In genomic region chr6:18741741-18742140, GRCh38 we compare ENCODE assay signal across 31 cellular contexts.
"Had no signal": no experiment of that assay in that cellular context is flagged by ENCODE, and none has a peak within 500 bp of the region (broad histone marks: within the 10 kb centered on the region; RNA-seq: fewer than 3 reads in every experiment).

No MANE protein-coding gene starts in this region.

- H3K9me3 ChIP-seq: colonic mucosa, lower lobe of right lung, sigmoid colon, thoracic aorta had no signal

- H3K4me1 ChIP-seq: colonic mucosa, heart right ventricle, lower lobe of right lung, sigmoid colon had no signal

- H3K27ac Mint-ChIP-seq: activated CD4-positive, alpha-beta T cell treated with anti-CD3 and anti-CD28 coated beads, Interleukin-2, amount 10 ng/mL, durations not matched to agents 7 days and 5 days; activated CD8-positive, alpha-beta memory T cell treated with anti-CD3 and anti-CD28 coated beads, Interleukin-2, amount 10 ng/mL, durations not matched to agents 7 days and 5 days; activated CD8-positive, alpha-beta T cell treated with anti-CD3 and anti-CD28 coated beads for 36 hours; activated naive CD8-positive, alpha-beta T cell treated with anti-CD3 and anti-CD28 coated beads, Interleukin-2, amount 50 U/mL, for 24 hours; effector memory CD8-positive, alpha-beta T cell; naive B cell; progenitor cell of endocrine pancreas; T-cell; T-helper 2 cell treated with Interferon-gamma antibody and Interleukin-4, amounts not matched to agents 5 μg/mL and 100 μg/mL, for 36 hours; type B pancreatic cell had no signal

- H3K27me3 Mint-ChIP-seq: activated CD4-positive, alpha-beta T cell treated with anti-CD3 and anti-CD28 coated beads, Interleukin-2, amount 10 ng/mL, durations not matched to agents 7 days and 5 days; activated CD8-positive, alpha-beta memory T cell treated with anti-CD3 and anti-CD28 coated beads, Interleukin-2, amount 10 ng/mL, durations not matched to agents 7 days and 5 days; activated CD8-positive, alpha-beta T cell treated with anti-CD3 and anti-CD28 coated beads for 36 hours; central memory CD8-positive, alpha-beta T cell; effector memory CD8-positive, alpha-beta T cell; progenitor cell of endocrine pancreas; T-cell; type B pancreatic cell had no signal

- H3K4me3 ChIP-seq: colonic mucosa, dorsolateral prefrontal cortex, heart right ventricle, lower lobe of right lung, sigmoid colon, smooth muscle cell, thoracic aorta had no signal

- H3K4me3 Mint-ChIP-seq: activated CD4-positive, alpha-beta T cell treated with anti-CD3 and anti-CD28 coated beads, Interleukin-2, amount 10 ng/mL, durations not matched to agents 7 days and 5 days; activated CD8-positive, alpha-beta memory T cell treated with anti-CD3 and anti-CD28 coated beads, Interleukin-2, amount 10 ng/mL, durations not matched to agents 7 days and 5 days; activated CD8-positive, alpha-beta T cell treated with anti-CD3 and anti-CD28 coated beads for 36 hours; activated naive CD8-positive, alpha-beta T cell treated with anti-CD3 and anti-CD28 coated beads, Interleukin-2, amount 50 U/mL, for 24 hours; central memory CD8-positive, alpha-beta T cell; effector memory CD8-positive, alpha-beta T cell; naive B cell; T-cell; T-helper 2 cell treated with Interferon-gamma antibody and Interleukin-4, amounts not matched to agents 5 μg/mL and 100 μg/mL, for 36 hours; type B pancreatic cell had no signal

- H3K27ac ChIP-seq: colonic mucosa, dorsolateral prefrontal cortex, heart right ventricle, lower lobe of right lung, sigmoid colon, thoracic aorta, VCaP had no signal

- H3K4me2 ChIP-seq: smooth muscle cell had no signal

- H3K4me1 Mint-ChIP-seq: activated CD4-positive, alpha-beta T cell treated with anti-CD3 and anti-CD28 coated beads, Interleukin-2, amount 10 ng/mL, durations not matched to agents 7 days and 5 days; activated CD8-positive, alpha-beta memory T cell treated with anti-CD3 and anti-CD28 coated beads, Interleukin-2, amount 10 ng/mL, durations not matched to agents 7 days and 5 days; activated naive CD8-positive, alpha-beta T cell treated with anti-CD3 and anti-CD28 coated beads, Interleukin-2, amount 50 U/mL, for 24 hours; central memory CD8-positive, alpha-beta T cell; naive B cell; T-cell had no signal

- H3K36me3 Mint-ChIP-seq: activated CD8-positive, alpha-beta memory T cell treated with anti-CD3 and anti-CD28 coated beads, Interleukin-2, amount 10 ng/mL, durations not matched to agents 7 days and 5 days; naive B cell; T-cell; type B pancreatic cell had no signal

- H3K9me3 Mint-ChIP-seq: activated CD4-positive, alpha-beta T cell treated with anti-CD3 and anti-CD28 coated beads, Interleukin-2, amount 10 ng/mL, durations not matched to agents 7 days and 5 days; activated CD8-positive, alpha-beta T cell treated with anti-CD3 and anti-CD28 coated beads for 36 hours; activated naive CD8-positive, alpha-beta T cell treated with anti-CD3 and anti-CD28 coated beads, Interleukin-2, amount 50 U/mL, for 24 hours; effector memory CD8-positive, alpha-beta T cell; T-helper 2 cell treated with Interferon-gamma antibody and Interleukin-4, amounts not matched to agents 5 μg/mL and 100 μg/mL, for 36 hours; type B pancreatic cell had no signal

- DNase-seq: activated CD4-positive, alpha-beta T cell treated with anti-CD3 and anti-CD28 coated beads, Interleukin-2, amount 10 ng/mL, durations not matched to agents 7 days and 5 days; activated CD4-positive, CD25-positive, alpha-beta regulatory T cell treated with anti-CD3 and anti-CD28 coated beads, Interleukin-2, amount 50 U/mL, for 72 hours; activated CD8-positive, alpha-beta memory T cell treated with anti-CD3 and anti-CD28 coated beads, Interleukin-2, amount 10 ng/mL, durations not matched to agents 7 days and 5 days; activated CD8-positive, alpha-beta T cell treated with anti-CD3 and anti-CD28 coated beads for 36 hours; activated gamma-delta T cell; activated naive CD4-positive, alpha-beta T cell treated with anti-CD3 and anti-CD28 coated beads, Interleukin-2, amount 50 U/mL, for 16 hours; activated naive CD8-positive, alpha-beta T cell treated with anti-CD3 and anti-CD28 coated beads, Interleukin-2, amount 50 U/mL, for 24 hours; activated T-cell treated with anti-CD3 and anti-CD28 coated beads for 4 hours; anterior cingulate cortex; colonic mucosa; dorsolateral prefrontal cortex; effector memory CD8-positive, alpha-beta T cell; foreskin fibroblast; heart right ventricle; kidney; lower lobe of right lung; naive B cell; retina; sigmoid colon; stimulated activated CD4-positive, alpha-beta T cell treated with anti-CD3 and anti-CD28 coated beads, Interleukin-4, amount 100 ng/mL, for 1 hour; stimulated activated naive CD4-positive, alpha-beta T cell; T-cell had no signal

- H3K27me3 ChIP-seq: colonic mucosa, heart right ventricle, sigmoid colon had no signal

- ATAC-seq: activated CD8-positive, alpha-beta memory T cell treated with anti-CD3 and anti-CD28 coated beads, Interleukin-2, amount 10 ng/mL, durations not matched to agents 7 days and 5 days; activated CD8-positive, alpha-beta T cell treated with anti-CD3 and anti-CD28 coated beads for 36 hours; activated naive CD8-positive, alpha-beta T cell treated with anti-CD3 and anti-CD28 coated beads, Interleukin-2, amount 50 U/mL, for 24 hours; effector memory CD8-positive, alpha-beta T cell; esophagus mucosa; heart right ventricle; left lobe of liver; lower lobe of right lung; T-cell had no signal
